ENCODE assay signal across 9 cellular contexts in genomic region chr16:11258553-11259287, GRCh38. TPM values are rescaled to one million over a fixed set of nuclear protein-coding genes. Genes with fewer than 3 reads are reported as not detected.
A peak's percentile ranks its signal among the peaks of the same experiment; 100 is the strongest.
DNase-seq lines count a peak whose midpoint lies in the region; ATAC-seq and TF ChIP-seq lines count a peak whose summit lies in the region.
"Had no signal": no experiment of that assay in that cellular context is flagged by ENCODE, and none has a peak within 500 bp of the region (broad histone marks: within the 10 kb centered on the region; RNA-seq: fewer than 3 reads in every experiment).

No MANE protein-coding gene starts in this region.

- peaks cover 44% of the 10 kb centered on the region for H3K4me1 ChIP-seq in CD4-positive, alpha-beta memory T cell (ENCODE audit: insufficient read depth, low read length)

- intact Hi-C loops in CD4-positive, alpha-beta memory T cell (cut with micrococcal nuclease): loop anchor here (1.0 to 10.0 kb wide), 5 partner anchors 39 to 656 kb away; partner anchors contain the start of genes GSPT1 and TXNDC11

- POLR2A ChIA-PET in CD4-positive, alpha-beta memory T cell (lab: Charles Lee; ENCODE audit: partially characterized antibody): interaction anchor here (0.6 to 8.3 kb wide), 11 partner anchors 10 to 293 kb away, joined by 3 to 283 read pairs (median 4); partner anchors contain the start of gene TNP2

- no peaks in the 10 kb centered on the region for H3K27me3 Mint-ChIP-seq in CD4-positive, alpha-beta memory T cell
- peaks cover 0 to 16% of the 10 kb centered on the region in 2 donors for H3K27me3 Mint-ChIP-seq in natural killer cell treated with Interleukin-12 subunit alpha and Interleukin-12 subunit beta and Interleukin-15 and Interleukin-18, amount 100 ng/mL, for 72 hours

- peak overlapping the region; percentile 39 for H3K27ac ChIP-seq in CD4-positive, alpha-beta memory T cell (ENCODE audit: low read depth, low read length)
- H3K27ac ChIP-seq in coronary artery: peak overlapping the region; percentile 44 to 48
- H3K27ac ChIP-seq: SJSA1 had no signal

- CTCF ChIA-PET in CD4-positive, alpha-beta memory T cell (lab: Charles Lee; ENCODE audit: partially characterized antibody): interaction anchor here (0.5 to 7.6 kb wide), 16 partner anchors 10 to 458 kb away, joined by 3 to 197 read pairs (median 6); partner anchors contain the start of genes PRM3 and TNP2

- no peak for TF ChIP-seq CTCF in coronary artery (IDR thresholded peaks at IDR 0.05)

- H3K27ac Mint-ChIP-seq in CD4-positive, alpha-beta memory T cell: peak overlapping the region; percentile 24 to 97 (median 88)
- H3K27ac Mint-ChIP-seq in natural killer cell treated with Interleukin-12 subunit alpha and Interleukin-12 subunit beta and Interleukin-15 and Interleukin-18, amount 100 ng/mL, for 72 hours: peak overlapping the region; percentile 75 to 79

- H3K36me3 Mint-ChIP-seq in CD4-positive, alpha-beta memory T cell: peaks cover 0 to 11% of the 10 kb centered on the region in 2 donors
- peaks cover 2% of the 10 kb centered on the region for H3K36me3 Mint-ChIP-seq in natural killer cell treated with Interleukin-12 subunit alpha and Interleukin-12 subunit beta and Interleukin-15 and Interleukin-18, amount 100 ng/mL, for 72 hours

- H3K4me3 ChIP-seq in CD4-positive, alpha-beta memory T cell (ENCODE audit: low read length in 2 of 2): peak overlapping the region in 1 of 2 donors; percentile 16
- H3K4me3 ChIP-seq in coronary artery: peak overlapping the region; percentile 40
- H3K4me3 ChIP-seq: SJSA1 had no signal

- peak; percentile 59 to 73 (median 61) for DNase-seq in CD4-positive, alpha-beta memory T cell
- DNase-seq in NCI-H2029 treated with DMSO at 0.1 percent for 48 hours (lab: John Stamatoyannopoulos, UW) (peak; percentile 16), coronary artery (ENCODE audit: low spot score) (no peak), epidermal melanocyte (ENCODE audit: insufficient read length, low spot score) (no peak)
- DNase-seq in natural killer cell treated with Interleukin-12 subunit alpha and Interleukin-12 subunit beta and Interleukin-15 and Interleukin-18, amount 100 ng/mL, for 72 hours (ENCODE audit: low spot score): peak; percentile 74

- peaks cover 0 to 6% (median 0%) of the 10 kb centered on the region in 8 donors for H3K9me3 Mint-ChIP-seq in CD4-positive, alpha-beta memory T cell
- H3K9me3 Mint-ChIP-seq in natural killer cell treated with Interleukin-12 subunit alpha and Interleukin-12 subunit beta and Interleukin-15 and Interleukin-18, amount 100 ng/mL, for 72 hours: no peaks in the 10 kb centered on the region

- no peaks in the 10 kb centered on the region for H3K36me3 ChIP-seq in CD4-positive, alpha-beta memory T cell (ENCODE audit: insufficient read depth, low read length)

- H3K4me1 Mint-ChIP-seq in CD4-positive, alpha-beta memory T cell: peaks cover 27 to 64% (median 36%) of the 10 kb centered on the region in 4 donors
- H3K4me1 Mint-ChIP-seq in natural killer cell treated with Interleukin-12 subunit alpha and Interleukin-12 subunit beta and Interleukin-15 and Interleukin-18, amount 100 ng/mL, for 72 hours (ENCODE audit: low read depth in 2 of 2): peaks cover 41 to 50% of the 10 kb centered on the region in 2 donors

- H3K27me3 ChIP-seq in CD4-positive, alpha-beta memory T cell (ENCODE audit: insufficient read depth, low read length): no peaks in the 10 kb centered on the region
- H3K27me3 ChIP-seq: SJSA1 had no signal

- peak; percentile 3 to 29 for ATAC-seq in natural killer cell treated with Interleukin-12 subunit alpha and Interleukin-12 subunit beta and Interleukin-15 and Interleukin-18, amount 100 ng/mL, for 72 hours
- ATAC-seq in HG03521 (IDR thresholded peaks at IDR 0.05; ENCODE audit: unreplicated experiment) (no peak), GM18517 (IDR thresholded peaks at IDR 0.05; ENCODE audit: unreplicated experiment) (no peak), HG02678 (IDR thresholded peaks at IDR 0.05; ENCODE audit: unreplicated experiment) (no peak)

- no peaks in the 10 kb centered on the region for H3K9me3 ChIP-seq in CD4-positive, alpha-beta memory T cell (ENCODE audit: control insufficient read depth in 1 of 2, low read length in 2 of 2)
- H3K9me3 ChIP-seq: SJSA1 had no signal

- peak overlapping the region; percentile 53 to 78 (median 71) for H3K4me3 Mint-ChIP-seq in CD4-positive, alpha-beta memory T cell
- H3K4me3 Mint-ChIP-seq in natural killer cell treated with Interleukin-12 subunit alpha and Interleukin-12 subunit beta and Interleukin-15 and Interleukin-18, amount 100 ng/mL, for 72 hours: peak overlapping the region; percentile 59

RNA-seq across cellular contexts. Expression of gene SOCS1, which starts 2.7 kb away (rescaled TPM):
- 10 to 100 TPM; 14.7 to 16.7 TPM for total RNA-seq in CD4-positive, alpha-beta memory T cell
- 10 to 100 TPM; 17.6 to 37.8 TPM for polyA plus RNA-seq in CD4-positive, alpha-beta memory T cell
- total RNA-seq in natural killer cell treated with Interleukin-12 subunit alpha and Interleukin-12 subunit beta and Interleukin-15 and Interleukin-18, amount 100 ng/mL, for 72 hours: 100 to 1,000 TPM; 199 to 299 TPM

RNA-seq across cellular contexts. Expression of gene TNP2, which starts 10.4 kb away (rescaled TPM):
- not detected for total RNA-seq in CD4-positive, alpha-beta memory T cell
- polyA plus RNA-seq in CD4-positive, alpha-beta memory T cell: not detected
- total RNA-seq in natural killer cell treated with Interleukin-12 subunit alpha and Interleukin-12 subunit beta and Interleukin-15 and Interleukin-18, amount 100 ng/mL, for 72 hours: not detected
- total RNA-seq: SJSA1 had no signal

RNA-seq across cellular contexts. Expression of gene PRM3, which starts 14.7 kb away (rescaled TPM):
- not detected for total RNA-seq in CD4-positive, alpha-beta memory T cell
- polyA plus RNA-seq in CD4-positive, alpha-beta memory T cell: not detected
- total RNA-seq in natural killer cell treated with Interleukin-12 subunit alpha and Interleukin-12 subunit beta and Interleukin-15 and Interleukin-18, amount 100 ng/mL, for 72 hours: not detected
- total RNA-seq: SJSA1 had no signal

RNA-seq across cellular contexts. Expression of gene PRM2, which starts 17.6 kb away (rescaled TPM):
- not detected for total RNA-seq in CD4-positive, alpha-beta memory T cell
- not detected for polyA plus RNA-seq in CD4-positive, alpha-beta memory T cell
- not detected for total RNA-seq in natural killer cell treated with Interleukin-12 subunit alpha and Interleukin-12 subunit beta and Interleukin-15 and Interleukin-18, amount 100 ng/mL, for 72 hours
- total RNA-seq: SJSA1 had no signal

RNA-seq across cellular contexts. Expression of gene PRM1, which starts 22.4 kb away (rescaled TPM):
- total RNA-seq in CD4-positive, alpha-beta memory T cell: not detected
- not detected for polyA plus RNA-seq in CD4-positive, alpha-beta memory T cell
- total RNA-seq in natural killer cell treated with Interleukin-12 subunit alpha and Interleukin-12 subunit beta and Interleukin-15 and Interleukin-18, amount 100 ng/mL, for 72 hours: not detected
- total RNA-seq: SJSA1 had no signal

Comparison
In these comparisons a context has a peak if more than half of its experiments do, and no peak if none do; other contexts are left out.
1. DNase-seq: peak in CD4-positive, alpha-beta memory T cell (5 of 5), NCI-H2029 treated with DMSO at 0.1 percent for 48 hours (single experiment) and natural killer cell treated with Interleukin-12 subunit alpha and Interleukin-12 subunit beta and Interleukin-15 and Interleukin-18, amount 100 ng/mL, for 72 hours (single experiment); none in coronary artery (single experiment) and epidermal melanocyte (single experiment).
2. ATAC-seq: peak in natural killer cell treated with Interleukin-12 subunit alpha and Interleukin-12 subunit beta and Interleukin-15 and Interleukin-18, amount 100 ng/mL, for 72 hours (2 of 2); none in HG03521 (single experiment), GM18517 (single experiment) and HG02678 (single experiment).
3. RNA of gene SOCS1, which starts 2.7 kb away (total RNA-seq): 199 to 299 TPM in natural killer cell treated with Interleukin-12 subunit alpha and Interleukin-12 subunit beta and Interleukin-15 and Interleukin-18, amount 100 ng/mL, for 72 hours; 14.7 to 16.7 TPM in CD4-positive, alpha-beta memory T cell; every median in the first group is over 10 times any median in the second.